ENCODE assay signal across 12 cellular contexts in genomic region chr10:62018141-62018911, GRCh38.
DNase-seq lines count a peak whose midpoint lies in the region; ATAC-seq and TF ChIP-seq lines count a peak whose summit lies in the region.
"Had no signal": no experiment of that assay in that cellular context is flagged by ENCODE, and none has a peak within 500 bp of the region (broad histone marks: within the 10 kb centered on the region; RNA-seq: fewer than 3 reads in every experiment).

No MANE protein-coding gene starts in this region.

- intact Hi-C loops in activated CD4-positive, alpha-beta T cell treated with anti-CD3 and anti-CD28 coated beads for 36 hours (cut with DNase I, micrococcal nuclease) = no loop called here
- intact Hi-C loops in Panc1 (cut with micrococcal nuclease; ENCODE audit: unreplicated experiment) = no loop called here

- 57% methylated on average over 9 of the region's 9 CpGs for WGBS in suprapubic skin

- H3K27me3 ChIP-seq in Panc1 (ENCODE audit: control insufficient read depth, insufficient read depth, low read length) (no peaks in the 10 kb centered on the region), foreskin keratinocyte (no peaks in the 10 kb centered on the region), suprapubic skin (no peaks in the 10 kb centered on the region)

- no peak for TF ChIP-seq EP300 in suprapubic skin (IDR thresholded peaks at IDR 0.05)

- CTCF ChIA-PET in activated CD4-positive, alpha-beta T cell treated with anti-CD3 and anti-CD28 coated beads for 36 hours (lab: Charles Lee) = interaction anchor here (0.8 to 12.2 kb wide), 4 partner anchors 10 to 289 kb away, joined by 3 to 113 read pairs (median 3); no protein-coding TSS in a partner anchor
- CTCF ChIA-PET in Panc1 (lab: Charles Lee) = no interaction called here

- peaks cover 84% of the 10 kb centered on the region for H3K4me1 Mint-ChIP-seq in activated CD4-positive, alpha-beta T cell treated with anti-CD3 and anti-CD28 coated beads for 36 hours

- POLR2A ChIA-PET in activated CD4-positive, alpha-beta T cell treated with anti-CD3 and anti-CD28 coated beads for 36 hours (lab: Charles Lee) = interaction anchor here (0.6 to 5.7 kb wide), 3 partner anchors 25 to 117 kb away, joined by 3 to 45 read pairs (median 3); no protein-coding TSS in a partner anchor
- POLR2A ChIA-PET in Panc1 (lab: Charles Lee) = no interaction called here

- DNase-seq in activated CD4-positive, alpha-beta T cell treated with anti-CD3 and anti-CD28 coated beads for 36 hours = no peak
- no peak for DNase-seq in activated CD4-positive, alpha-beta T cell treated with anti-CD3 and anti-CD28 coated beads for 1 hour
- DNase-seq in Panc1 (ENCODE audit: low read depth, low spot score) (no peak), foreskin keratinocyte (no peak), suprapubic skin (ENCODE audit: low spot score in 2 of 2) (no peak), NCI-H2029 (lab: John Stamatoyannopoulos, UW) (no peak), NCI-H187 treated with DMSO at 0.1 percent for 48 hours (lab: John Stamatoyannopoulos, UW) (no peak), DMS114 treated with DMSO at 0.1 percent for 48 hours (lab: John Stamatoyannopoulos, UW; ENCODE audit: unreplicated experiment) (no peak)
- DNase-seq: activated T-cell treated with anti-CD3 and anti-CD28 coated beads for 4 hours; effector memory CD4-positive, alpha-beta T cell; HCEC 1CT; substantia nigra had no signal

- TF ChIP-seq CTCF in Panc1 (IDR thresholded peaks at IDR 0.05) (no peak), foreskin keratinocyte (conservative IDR thresholded peaks at IDR 0.05) (no peak), suprapubic skin (IDR thresholded peaks at IDR 0.05) (no peak)

- peaks cover 50% of the 10 kb centered on the region for H3K4me1 ChIP-seq in Panc1 (ENCODE audit: control insufficient read depth, insufficient read depth, low read length)
- H3K4me1 ChIP-seq in foreskin keratinocyte = peaks cover 27% of the 10 kb centered on the region
- peaks cover 52% of the 10 kb centered on the region for H3K4me1 ChIP-seq in suprapubic skin

- H3K27ac Mint-ChIP-seq in activated CD4-positive, alpha-beta T cell treated with anti-CD3 and anti-CD28 coated beads for 36 hours = peak overlapping the region; percentile 100

- no peak for ATAC-seq in activated CD4-positive, alpha-beta T cell treated with anti-CD3 and anti-CD28 coated beads for 36 hours
- ATAC-seq in Panc1 (no peak), foreskin keratinocyte (no peak)

- H3K27ac ChIP-seq in Panc1 (ENCODE audit: low read length) = peak overlapping the region; percentile 57
- peak overlapping the region; percentile 91 for H3K27ac ChIP-seq in foreskin keratinocyte
- peak overlapping the region; percentile 90 for H3K27ac ChIP-seq in suprapubic skin

- peak overlapping the region; percentile 4 for H3K4me3 Mint-ChIP-seq in activated CD4-positive, alpha-beta T cell treated with anti-CD3 and anti-CD28 coated beads for 36 hours

- no TSS peak for BruUV-seq in Panc1 (replicated peaks; lab: Mats Ljungman, UMichigan)

- no peaks in the 10 kb centered on the region for H3K9me3 ChIP-seq in Panc1 (ENCODE audit: control insufficient read depth, insufficient read depth, low read depth, low read length)
- no peaks in the 10 kb centered on the region for H3K9me3 ChIP-seq in suprapubic skin

- H3K36me3 ChIP-seq in Panc1 (ENCODE audit: control insufficient read depth, insufficient read depth, low read length) (no peaks in the 10 kb centered on the region), suprapubic skin (no peaks in the 10 kb centered on the region)

- no peak for TF ChIP-seq POLR2A in suprapubic skin (IDR thresholded peaks at IDR 0.05)

- peaks cover 7% of the 10 kb centered on the region for H3K9me3 Mint-ChIP-seq in activated CD4-positive, alpha-beta T cell treated with anti-CD3 and anti-CD28 coated beads for 36 hours (ENCODE audit: low read depth)

- H3K27me3 Mint-ChIP-seq in activated CD4-positive, alpha-beta T cell treated with anti-CD3 and anti-CD28 coated beads for 36 hours = no peaks in the 10 kb centered on the region

- peaks cover 70% of the 10 kb centered on the region for H3K36me3 Mint-ChIP-seq in activated CD4-positive, alpha-beta T cell treated with anti-CD3 and anti-CD28 coated beads for 36 hours (ENCODE audit: low read depth)

- H3K4me3 ChIP-seq in Panc1 (ENCODE audit: low read depth in 2 of 2, low read length in 2 of 2) = no peak overlapping the region
- H3K4me3 ChIP-seq in suprapubic skin = no peak overlapping the region

- in situ Hi-C loops in Panc1 (cut with HindIII; ENCODE audit: low pct_unique_long_range_greater_than_20kb, low sequenced_read_pairs) = no loop called here
